Comparison of ENCODE assay signal across 23 cellular contexts in the genomic region with DNA sequence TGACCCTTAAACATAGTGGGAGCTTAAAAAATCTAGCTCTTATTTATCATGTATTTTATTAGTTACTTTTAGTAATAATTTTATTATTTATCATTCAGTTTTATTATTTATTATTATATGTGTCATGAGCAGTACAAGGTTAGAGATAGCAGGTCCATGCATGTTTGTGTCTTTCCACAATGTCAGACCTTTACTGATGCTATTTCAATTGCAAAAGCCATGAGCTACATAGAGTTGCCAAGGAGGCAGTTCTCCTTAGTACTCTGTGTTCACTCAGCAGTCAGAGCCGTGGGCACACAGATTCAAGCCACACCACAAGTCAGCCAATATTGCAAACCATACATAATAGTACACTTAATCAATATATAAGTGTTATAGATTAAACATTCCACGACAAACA.
DNase-seq lines count a peak whose midpoint lies in the region; ATAC-seq and TF ChIP-seq lines count a peak whose summit lies in the region.
"Had no signal": no experiment of that assay in that cellular context is flagged by ENCODE, and none has a peak within 500 bp of the region (broad histone marks: within the 10 kb centered on the region; RNA-seq: fewer than 3 reads in every experiment).

No MANE protein-coding gene starts in this region.

- peak overlapping the region; percentile 79 for H3K27ac Mint-ChIP-seq in activated T-cell treated with anti-CD3 and anti-CD28 coated beads, Interleukin-2, amount 50 U/mL, for 72 hours
- H3K27ac Mint-ChIP-seq in activated T-cell treated with anti-CD3 and anti-CD28 coated beads, Interleukin-2, amount 50 U/mL, for 24 hours = no peak overlapping the region
- H3K27ac Mint-ChIP-seq: B cell; CD14-positive monocyte; CD4-positive, alpha-beta memory T cell; CD4-positive, CD25-positive, alpha-beta regulatory T cell; CD8-positive, alpha-beta memory T cell had no signal

- no peak overlapping the region for H3K4me3 ChIP-seq in BLaER1
- no peak overlapping the region for H3K4me3 ChIP-seq in epithelial cell of esophagus (ENCODE audit: low read length)
- H3K4me3 ChIP-seq: A549, GM12878 had no signal

- H3K4me1 ChIP-seq in BLaER1 = peaks cover 29% of the 10 kb centered on the region
- H3K4me1 ChIP-seq: A549 had no signal

- H3K4me2 ChIP-seq in BLaER1 = peak overlapping the region; percentile 49
- H3K4me2 ChIP-seq: A549 had no signal

- no peaks in the 10 kb centered on the region for H3K36me3 Mint-ChIP-seq in activated T-cell treated with anti-CD3 and anti-CD28 coated beads, Interleukin-2, amount 50 U/mL, for 72 hours (ENCODE audit: insufficient read depth in 2 of 2)
- H3K36me3 Mint-ChIP-seq in activated T-cell treated with anti-CD3 and anti-CD28 coated beads, Interleukin-2, amount 50 U/mL, for 24 hours (ENCODE audit: low read depth) = no peaks in the 10 kb centered on the region
- H3K36me3 Mint-ChIP-seq: CD14-positive monocyte; CD4-positive, alpha-beta memory T cell; CD4-positive, CD25-positive, alpha-beta regulatory T cell; CD8-positive, alpha-beta memory T cell had no signal

- no peaks in the 10 kb centered on the region for H3K27me3 ChIP-seq in BLaER1

- H3K4me1 Mint-ChIP-seq in activated T-cell treated with anti-CD3 and anti-CD28 coated beads, Interleukin-2, amount 50 U/mL, for 72 hours (ENCODE audit: low read depth) = no peaks in the 10 kb centered on the region
- no peaks in the 10 kb centered on the region for H3K4me1 Mint-ChIP-seq in activated T-cell treated with anti-CD3 and anti-CD28 coated beads, Interleukin-2, amount 50 U/mL, for 24 hours (ENCODE audit: low read depth)
- H3K4me1 Mint-ChIP-seq: B cell; CD14-positive monocyte; CD4-positive, alpha-beta memory T cell; CD4-positive, CD25-positive, alpha-beta regulatory T cell; CD8-positive, alpha-beta memory T cell had no signal

- no peak overlapping the region for H3K9ac ChIP-seq in BLaER1

- peaks cover 14% of the 10 kb centered on the region for H3K9me3 ChIP-seq in BLaER1
- H3K9me3 ChIP-seq: A549 had no signal

- ATAC-seq in activated T-cell treated with anti-CD3 and anti-CD28 coated beads, Interleukin-2, amount 50 U/mL, for 72 hours (replicated peaks in 1 of 2) = no peak
- ATAC-seq: A549, GM12878 had no signal

- H3K27ac ChIP-seq in BLaER1 = no peak overlapping the region
- H3K27ac ChIP-seq: 22Rv1, A549 had no signal

- no peaks in the 10 kb centered on the region for H3K27me3 Mint-ChIP-seq in activated T-cell treated with anti-CD3 and anti-CD28 coated beads, Interleukin-2, amount 50 U/mL, for 72 hours (ENCODE audit: low read depth)
- peaks cover 9% of the 10 kb centered on the region for H3K27me3 Mint-ChIP-seq in activated T-cell treated with anti-CD3 and anti-CD28 coated beads, Interleukin-2, amount 50 U/mL, for 24 hours
- H3K27me3 Mint-ChIP-seq: CD4-positive, CD25-positive, alpha-beta regulatory T cell had no signal

- H3K4me3 Mint-ChIP-seq in activated T-cell treated with anti-CD3 and anti-CD28 coated beads, Interleukin-2, amount 50 U/mL, for 72 hours = no peak overlapping the region
- no peak overlapping the region for H3K4me3 Mint-ChIP-seq in activated T-cell treated with anti-CD3 and anti-CD28 coated beads, Interleukin-2, amount 50 U/mL, for 24 hours
- H3K4me3 Mint-ChIP-seq: B cell; CD14-positive monocyte; CD4-positive, alpha-beta memory T cell; CD4-positive, CD25-positive, alpha-beta regulatory T cell; CD8-positive, alpha-beta memory T cell had no signal

- DNase-seq in activated T-cell treated with anti-CD3 and anti-CD28 coated beads, Interleukin-2, amount 50 U/mL, for 72 hours = no peak
- no peak for DNase-seq in activated T-cell treated with anti-CD3 and anti-CD28 coated beads, Interleukin-2, amount 50 U/mL, for 24 hours
- peak; percentile 61 for DNase-seq in epithelial cell of esophagus (ENCODE audit: low read depth)
- DNase-seq in stimulated activated naive CD4-positive, alpha-beta T cell (lab: John Stamatoyannopoulos, UW) = no peak
- DNase-seq: AML-193; C1 segment of cervical spinal cord; CD4-positive, alpha-beta memory T cell; CD4-positive, CD25-positive, alpha-beta regulatory T cell; CD8-positive, alpha-beta memory T cell; COR-L47; DMS 273 treated with DMSO at 0.1 percent for 48 hours; DMS153; DMS53; DMS79; DND-41; EL; GDM1 had no signal

- H3K9me3 Mint-ChIP-seq in activated T-cell treated with anti-CD3 and anti-CD28 coated beads, Interleukin-2, amount 50 U/mL, for 72 hours = peaks cover 0 to 4% of the 10 kb centered on the region in 2 donors
- peaks cover 7% of the 10 kb centered on the region for H3K9me3 Mint-ChIP-seq in activated T-cell treated with anti-CD3 and anti-CD28 coated beads, Interleukin-2, amount 50 U/mL, for 24 hours

- TF ChIP-seq CTCF in epithelial cell of esophagus (IDR thresholded peaks at IDR 0.05; ENCODE audit: insufficient read depth, low read depth, low read length, missing control alignments) = no peak

- no peaks in the 10 kb centered on the region for H3K36me3 ChIP-seq in BLaER1

- no peaks in the 10 kb centered on the region for H4K20me1 ChIP-seq in BLaER1
